In the genomic region with DNA sequence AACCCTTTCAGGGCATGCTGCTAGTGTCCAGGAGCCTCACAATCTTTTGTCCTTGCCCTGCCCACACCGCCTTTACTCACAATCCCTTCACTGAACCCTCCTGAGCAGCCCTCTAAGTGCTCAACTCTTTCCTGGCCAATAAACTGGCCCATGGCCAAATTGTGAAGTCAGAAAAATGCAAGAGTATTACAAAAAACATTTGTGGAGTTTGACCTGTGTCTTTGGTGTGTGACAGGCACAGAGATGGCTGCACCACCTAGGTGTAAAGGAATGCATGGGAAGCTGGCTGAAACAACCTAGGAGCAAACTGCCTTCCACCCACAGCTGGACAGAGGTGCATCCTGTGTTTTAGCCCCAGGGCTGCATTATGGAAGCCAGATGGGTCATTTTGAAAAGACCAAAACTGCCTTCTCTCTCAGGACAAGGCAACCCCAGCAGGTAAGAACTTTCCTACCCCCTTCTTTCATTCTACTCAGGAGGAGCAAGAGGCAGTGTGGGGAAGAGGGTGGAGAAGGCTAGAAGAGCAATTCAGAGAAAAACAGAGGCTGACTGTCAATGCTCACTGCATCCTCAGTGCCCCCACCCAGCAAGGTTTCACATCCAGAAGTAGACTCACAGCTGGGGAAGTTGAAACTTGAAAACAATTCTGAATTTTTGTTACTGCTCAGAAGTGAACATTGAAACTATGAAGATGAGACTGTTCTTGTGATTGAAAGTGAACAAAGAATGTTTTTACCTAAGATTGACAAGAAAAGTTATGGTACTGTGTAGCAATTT, we compare ENCODE assay signal across 10 cellular contexts.
A peak's percentile ranks its signal among the peaks of the same experiment; 100 is the strongest.
DNase-seq lines count a peak whose midpoint lies in the region; ATAC-seq, FAIRE-seq and TF ChIP-seq lines count a peak whose summit lies in the region.
"Had no signal": no experiment of that assay in that cellular context is flagged by ENCODE, and none has a peak within 500 bp of the region (broad histone marks: within the 10 kb centered on the region; RNA-seq: fewer than 3 reads in every experiment).

No MANE protein-coding gene starts in this region.

- peak; percentile 56 for ATAC-seq in GM19372 (IDR thresholded peaks at IDR 0.05; ENCODE audit: low read depth, unreplicated experiment)
- peak; percentile 78 for ATAC-seq in HG02798 (IDR thresholded peaks at IDR 0.05; ENCODE audit: poor library complexity, unreplicated experiment)
- peak; percentile 52 for ATAC-seq in HG03521 (IDR thresholded peaks at IDR 0.05; ENCODE audit: unreplicated experiment)
- no peak for ATAC-seq in Right ventricle myocardium inferior
- ATAC-seq: Panc1 had no signal

- H3K4me1 ChIP-seq in HAP-1: no peaks in the 10 kb centered on the region

- H3K27me3 ChIP-seq in HAP-1 (ENCODE audit: low read depth): no peaks in the 10 kb centered on the region

- DNase-seq in GM12891 (ENCODE audit: insufficient read length, low spot score) (no peak), HAP-1 (ENCODE audit: low spot score in 2 of 2) (no peak), frontal cortex (ENCODE audit: low spot score in 2 of 2) (no peak), Right ventricle myocardium inferior (ENCODE audit: missing footprints) (no peak)
- DNase-seq in activated T-cell treated with anti-CD3 and anti-CD28 coated beads, Interleukin-2, amount 50 U/mL, for 1 hour: no peak
- DNase-seq: NCI-H187 had no signal

- no peak for TF ChIP-seq POLR2A in GM12891 (IDR thresholded peaks at IDR 0.05; ENCODE audit: low read depth, low read length)

- in situ Hi-C loops in HAP-1 (cut with MboI; ENCODE audit: low sequenced_read_pairs): no loop called here

- H3K9me3 ChIP-seq in HAP-1: no peaks in the 10 kb centered on the region

- intact Hi-C loops in Right ventricle myocardium inferior (cut with DNase I): no loop called here

- no peaks in the 10 kb centered on the region for H3K36me3 ChIP-seq in HAP-1 (replicated peaks)

- FAIRE-seq in GM12891 (lab: Jason Lieb, UNC) (no peak), frontal cortex (lab: Jason Lieb, UNC) (no peak)

- H3K4me3 ChIP-seq in HAP-1: no peak overlapping the region

TF ChIP-seq in GM12891, 5 proteins besides CTCF, POLR2A, EP300 and RAD21:
- TF ChIP-seq POLR2AphosphoS5 (IDR thresholded peaks at IDR 0.05; ENCODE audit: low read depth, low read length) (no peak), POU2F2 (IDR thresholded peaks at IDR 0.05; ENCODE audit: low read depth, low read length) (no peak), SPI1 (IDR thresholded peaks at IDR 0.05; ENCODE audit: low read depth, low read length) (0 out of 2 replicates have a peak, but pooled peaks have one; percentile 19), PAX5 (IDR thresholded peaks at IDR 0.05; ENCODE audit: insufficient read depth, low read length, severe bottlenecking) (no peak), TAF1 (IDR thresholded peaks at IDR 0.05; ENCODE audit: low read depth, low read length) (no peak)
